ENCODE assay signal across 8 cellular contexts in genomic region chr7:148701414-148701813, GRCh38. TPM values are rescaled to one million over a fixed set of nuclear protein-coding genes. Genes with fewer than 3 reads are reported as not detected.
DNase-seq lines count a peak whose midpoint lies in the region; ATAC-seq and TF ChIP-seq lines count a peak whose summit lies in the region.

No MANE protein-coding gene starts in this region.

- no peak overlapping the region for H2AFZ ChIP-seq in mesenchymal stem cell (ENCODE audit: low read depth, low read length)

- no peak overlapping the region for H2BK5ac ChIP-seq in mesenchymal stem cell (ENCODE audit: low read depth, low read length, poor library complexity, severe bottlenecking)

- DNase-seq in ascending aorta (ENCODE audit: low spot score in 2 of 2) (no peak), mesenchymal stem cell (peak; percentile 55), T-helper 9 cell (no peak), DMS153 treated with DMSO at 0.1 percent for 48 hours (lab: John Stamatoyannopoulos, UW; ENCODE audit: unreplicated experiment) (no peak)
- no peak for DNase-seq in activated CD8-positive, alpha-beta memory T cell treated with anti-CD3 and anti-CD28 coated beads, Interleukin-2, amount 50 U/mL, for 4 hours

- H3K36me3 ChIP-seq in BLaER1 (no peaks in the 10 kb centered on the region), HUES48 (ENCODE audit: control insufficient read depth, insufficient read depth, low read length) (no peaks in the 10 kb centered on the region), ascending aorta (no peaks in the 10 kb centered on the region), mesenchymal stem cell (ENCODE audit: control insufficient read depth in 1 of 2, insufficient read depth in 2 of 2, low read depth in 1 of 2, low read length in 2 of 2) (no peaks in the 10 kb centered on the region)

- peak overlapping the region; percentile 4; the same call in 1 of the 2 replicates for H3K27ac ChIP-seq in BLaER1
- H3K27ac ChIP-seq in HUES48 (ENCODE audit: low read depth, low read length), result peak overlapping the region; percentile 42
- no peak overlapping the region for H3K27ac ChIP-seq in ascending aorta
- no peak overlapping the region for H3K27ac ChIP-seq in mesenchymal stem cell (ENCODE audit: low read length, poor library complexity, severe bottlenecking)

- intact Hi-C loops in ascending aorta (cut with DNase I), result loop anchor here (2.0 kb wide), 1 partner anchor 261 kb away; no protein-coding TSS in a partner anchor

- peak overlapping the region; percentile 87 for H3K4me2 ChIP-seq in BLaER1
- H3K4me2 ChIP-seq in mesenchymal stem cell (ENCODE audit: low read length, poor library complexity, severe bottlenecking), result no peak overlapping the region

- no peak overlapping the region for H3K14ac ChIP-seq in mesenchymal stem cell (ENCODE audit: low read length in 2 of 2)

- no peak overlapping the region for H2BK15ac ChIP-seq in mesenchymal stem cell (ENCODE audit: low read depth, poor library complexity, severe bottlenecking)

- H2BK12ac ChIP-seq in mesenchymal stem cell (ENCODE audit: low read length in 2 of 2), result no peak overlapping the region

- no peak for ATAC-seq in GM18519 (IDR thresholded peaks at IDR 0.05; ENCODE audit: low FRiP score, unreplicated experiment)

- H2BK120ac ChIP-seq in mesenchymal stem cell (ENCODE audit: low read depth, low read length), result no peak overlapping the region

- H4K91ac ChIP-seq in mesenchymal stem cell (ENCODE audit: low read length), result no peak overlapping the region

- H3K23ac ChIP-seq in mesenchymal stem cell (ENCODE audit: low read length in 2 of 2), result no peak overlapping the region

- H2AK5ac ChIP-seq in mesenchymal stem cell (ENCODE audit: low read length, severe bottlenecking), result no peak overlapping the region

- H3K27me3 ChIP-seq in BLaER1, result no peaks in the 10 kb centered on the region
- no peaks in the 10 kb centered on the region for H3K27me3 ChIP-seq in HUES48 (ENCODE audit: control insufficient read depth, insufficient read depth, low read length)
- H3K27me3 ChIP-seq in ascending aorta, result no peaks in the 10 kb centered on the region
- H3K27me3 ChIP-seq in mesenchymal stem cell (ENCODE audit: control insufficient read depth in 1 of 2, insufficient read depth in 1 of 2, low read length in 2 of 2), result no peaks in the 10 kb centered on the region

- H3K9ac ChIP-seq in BLaER1 (peak overlapping the region; percentile 100; the same call in 1 of the 2 replicates), HUES48 (ENCODE audit: low read depth, low read length) (no peak overlapping the region), mesenchymal stem cell (ENCODE audit: low read length) (peak overlapping the region; percentile 96)

- H3K4me1 ChIP-seq in BLaER1 (peaks cover 76% of the 10 kb centered on the region), HUES48 (ENCODE audit: control insufficient read depth, insufficient read depth, low read length) (peaks cover 72% of the 10 kb centered on the region), ascending aorta (peaks cover 4 to 49% of the 10 kb centered on the region in 2 donors), mesenchymal stem cell (ENCODE audit: control insufficient read depth, insufficient read depth, low read depth, low read length) (peaks cover 4% of the 10 kb centered on the region)

- no peak overlapping the region for H3K18ac ChIP-seq in mesenchymal stem cell (ENCODE audit: low read depth in 1 of 2, low read length in 2 of 2)

- no peak overlapping the region for H3K4ac ChIP-seq in mesenchymal stem cell (ENCODE audit: low read depth in 1 of 2, low read length in 2 of 2)

- peaks cover 71% of the 10 kb centered on the region for H4K20me1 ChIP-seq in BLaER1

- no peaks in the 10 kb centered on the region for H3K79me1 ChIP-seq in mesenchymal stem cell (replicated peaks; ENCODE audit: low read length, poor library complexity, severe bottlenecking)

- TF ChIP-seq CTCF in ascending aorta (IDR thresholded peaks at IDR 0.05), result no peak

- H4K8ac ChIP-seq in mesenchymal stem cell (ENCODE audit: low read length), result no peak overlapping the region

- H3K9me3 ChIP-seq in BLaER1 (no peaks in the 10 kb centered on the region), HUES48 (ENCODE audit: control insufficient read depth, insufficient read depth, low read length) (no peaks in the 10 kb centered on the region), ascending aorta (no peaks in the 10 kb centered on the region), mesenchymal stem cell (ENCODE audit: control insufficient read depth, low read length) (no peaks in the 10 kb centered on the region)

- 14% methylated on average over 1 of the region's 1 CpG for WGBS in mesenchymal stem cell

- peak overlapping the region; percentile 97 for H3K4me3 ChIP-seq in BLaER1
- H3K4me3 ChIP-seq in HUES48 (ENCODE audit: low read depth, low read length), result peak overlapping the region; percentile 90
- H3K4me3 ChIP-seq in ascending aorta, result peak overlapping the region; percentile 7 to 99
- H3K4me3 ChIP-seq in mesenchymal stem cell (ENCODE audit: insufficient read depth in 1 of 2, low read depth in 1 of 2, low read length in 2 of 2), result peak overlapping the region in 1 of 2 experiments; percentile 80

RNA-seq across cellular contexts. Expression of gene CUL1, which starts 2.7 kb away (rescaled TPM):
- total RNA-seq in ascending aorta, result 16.3 TPM
- 30.7 TPM for polyA plus RNA-seq in mesenchymal stem cell (2013, experiment 1 of 2)
- polyA plus RNA-seq in mesenchymal stem cell (2013, experiment 2 of 2), result 31.0 TPM

Comparison
In these comparisons a context has a peak if more than half of its experiments do, and no peak if none do; other contexts are left out.
1. H3K27ac ChIP-seq: peak in BLaER1 (single experiment) and HUES48 (single experiment); none in ascending aorta (0 of 2) and mesenchymal stem cell (single experiment).